Comparison of ENCODE assay signal across 19 cellular contexts in the genomic region with DNA sequence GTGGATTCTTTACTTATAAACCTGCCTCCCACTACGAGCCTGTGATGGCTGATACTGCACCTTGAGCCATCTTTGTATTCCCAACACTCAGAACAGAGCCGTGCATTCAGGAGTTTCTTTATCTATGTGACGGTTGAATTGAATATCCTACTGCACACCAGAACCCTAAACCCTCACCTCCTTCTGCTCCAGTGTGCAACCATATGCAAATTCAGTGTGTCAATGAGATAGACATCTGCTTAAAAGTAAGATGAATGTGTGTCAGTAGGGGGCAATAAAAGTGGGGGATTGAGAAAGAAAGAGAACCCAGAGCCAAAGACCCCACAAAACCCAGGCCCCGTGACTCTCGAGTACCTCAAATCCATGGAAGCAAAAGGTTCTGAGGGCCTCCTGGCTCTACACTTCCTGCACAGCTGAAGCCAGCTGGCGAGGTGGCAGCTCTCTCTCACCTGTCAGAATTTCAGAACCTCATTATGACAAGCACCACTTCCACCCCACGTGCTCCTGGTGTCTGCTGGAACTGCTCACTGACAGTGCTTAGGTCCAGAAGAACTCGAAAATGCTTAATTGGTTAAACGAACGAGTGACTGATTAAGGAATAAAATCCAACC.
DNase-seq lines count a peak whose midpoint lies in the region; ATAC-seq and TF ChIP-seq lines count a peak whose summit lies in the region.
"Had no signal": no experiment of that assay in that cellular context is flagged by ENCODE, and none has a peak within 500 bp of the region (broad histone marks: within the 10 kb centered on the region; RNA-seq: fewer than 3 reads in every experiment).

No MANE protein-coding gene starts in this region.

- peaks cover 0 to 13% (median 0%) of the 10 kb centered on the region in 4 donors for H3K27me3 ChIP-seq in esophagus muscularis mucosa
- no peaks in the 10 kb centered on the region for H3K27me3 ChIP-seq in tibial artery

- H3K9me3 ChIP-seq in esophagus muscularis mucosa (no peaks in the 10 kb centered on the region), tibial artery (no peaks in the 10 kb centered on the region)

- TF ChIP-seq CTCF in esophagus muscularis mucosa (IDR thresholded peaks at IDR 0.05): no peak
- no peak for TF ChIP-seq CTCF in tibial artery (IDR thresholded peaks at IDR 0.05)

- TF ChIP-seq EP300 in esophagus muscularis mucosa (IDR thresholded peaks at IDR 0.05): no peak

- H3K4me1 ChIP-seq in esophagus muscularis mucosa (no peaks in the 10 kb centered on the region), tibial artery (no peaks in the 10 kb centered on the region)

- intact Hi-C loops in esophagus muscularis mucosa (cut with DNase I) (no loop called here), tibial artery (cut with DNase I; ENCODE audit: low total_unique reads) (no loop called here)

- TF ChIP-seq POLR2A in esophagus muscularis mucosa (IDR thresholded peaks at IDR 0.05; ENCODE audit: low read depth): no peak

- DNase-seq in esophagus muscularis mucosa (ENCODE audit: extremely low spot score): peak; percentile 64
- DNase-seq in tibial artery: no peak
- DNase-seq in A172 (ENCODE audit: low spot score): no peak
- DNase-seq in NCI-H146 treated with DMSO at 0.1 percent for 48 hours (lab: John Stamatoyannopoulos, UW; ENCODE audit: unreplicated experiment): no peak
- DNase-seq in COLO829 (ENCODE audit: low spot score): no peak
- DNase-seq: activated CD4-positive, alpha-beta T cell treated with anti-CD3 and anti-CD28 coated beads for 1 hour; cortex of kidney; DMS79 treated with DMSO at 0.1 percent for 48 hours; GM23248; Karpas-422; naive thymus-derived CD4-positive, alpha-beta T cell; NCI-H1048; NCI-H2081 treated with DMSO at 0.1 percent for 48 hours; NCI-H524 had no signal

- H3K4me3 ChIP-seq in esophagus muscularis mucosa: no peak overlapping the region
- no peak overlapping the region for H3K4me3 ChIP-seq in tibial artery
- H3K4me3 ChIP-seq: GM23248 had no signal

- 80% methylated on average over 10 of the region's 10 CpGs for WGBS in esophagus muscularis mucosa

- H3K27ac ChIP-seq in esophagus muscularis mucosa (replicated peaks in 1 of 4): no peak overlapping the region
- no peak overlapping the region for H3K27ac ChIP-seq in tibial artery
- H3K27ac ChIP-seq: GM23248 had no signal

- no peaks in the 10 kb centered on the region for H3K36me3 ChIP-seq in esophagus muscularis mucosa
- H3K36me3 ChIP-seq in tibial artery: no peaks in the 10 kb centered on the region

- peak; percentile 73 for ATAC-seq in GM18498 (IDR thresholded peaks at IDR 0.05; ENCODE audit: unreplicated experiment)
- ATAC-seq in GM19351 (IDR thresholded peaks at IDR 0.05; ENCODE audit: unreplicated experiment): peak; percentile 69
- ATAC-seq in HG02798 (IDR thresholded peaks at IDR 0.05; ENCODE audit: poor library complexity, unreplicated experiment): peak; percentile 74
- ATAC-seq: left colon; naive thymus-derived CD4-positive, alpha-beta T cell; Right ventricle myocardium inferior had no signal
